ENCODE assay signal across 1 cellular context in genomic region chr1:93221913-93222312, GRCh38.
TF ChIP-seq lines count a peak whose summit lies in the region.

No MANE protein-coding gene starts in this region.

TF ChIP-seq in HepG2, 621 proteins besides CTCF, POLR2A, EP300 and RAD21 (continued from another document and continues in another):
- TF ChIP-seq PREB (CRISPR knock-in tag; IDR thresholded peaks at IDR 0.05) (no peak), BCL6 (CRISPR knock-in tag; IDR thresholded peaks at IDR 0.05) (peak; percentile 65), ZBTB26 (CRISPR knock-in tag; IDR thresholded peaks at IDR 0.05; ENCODE audit: borderline replicate concordance) (no peak), PRPF4 (IDR thresholded peaks at IDR 0.05; ENCODE audit: low read depth, low read length, poor library complexity, severe bottlenecking) (no peak), ZBTB4 (CRISPR knock-in tag; IDR thresholded peaks at IDR 0.05; ENCODE audit: borderline replicate concordance) (no peak), ELK4 (CRISPR knock-in tag; IDR thresholded peaks at IDR 0.05; ENCODE audit: borderline replicate concordance) (no peak), SOX13 (IDR thresholded peaks at IDR 0.05) (no peak), SOX13 (CRISPR knock-in tag; conservative IDR thresholded peaks at IDR 0.05 in 1 of 2, IDR thresholded peaks at IDR 0.05 in 1 of 2) (peak in 1 of 2 experiments; percentile 76; a peak in 2 of 4 replicates), HDAC2 (CRISPR knock-in tag; IDR thresholded peaks at IDR 0.05) (peak; percentile 67; the same call in 1 of the 2 replicates), FOXO4 (CRISPR knock-in tag; conservative IDR thresholded peaks at IDR 0.05) (no peak), ZNF205 (CRISPR knock-in tag; IDR thresholded peaks at IDR 0.05) (peak; percentile 70; the same call in 1 of the 2 replicates), FOXO1 (CRISPR knock-in tag; IDR thresholded peaks at IDR 0.05) (no peak; the same call in 1 of the 2 replicates), NR2F6 (IDR thresholded peaks at IDR 0.05) (no peak), NR2F6 (CRISPR knock-in tag; IDR thresholded peaks at IDR 0.05) (peak; percentile 64; the same call in 1 of the 2 replicates), AHDC1 (CRISPR knock-in tag; IDR thresholded peaks at IDR 0.05; ENCODE audit: borderline replicate concordance) (peak; percentile 71; the same call in 1 of the 2 replicates), ZNF33B (CRISPR knock-in tag; IDR thresholded peaks at IDR 0.05) (no peak), ZNF292 (CRISPR knock-in tag; IDR thresholded peaks at IDR 0.05; ENCODE audit: borderline replicate concordance, low read depth) (no peak), PBX3 (CRISPR knock-in tag; IDR thresholded peaks at IDR 0.05; ENCODE audit: borderline replicate concordance) (no peak), ZNF558 (CRISPR knock-in tag; IDR thresholded peaks at IDR 0.05; ENCODE audit: borderline replicate concordance) (no peak), ARID5B (CRISPR knock-in tag; IDR thresholded peaks at IDR 0.05) (peak; percentile 92), ZNF24 (IDR thresholded peaks at IDR 0.05) (no peak), ZNF567 (CRISPR knock-in tag; IDR thresholded peaks at IDR 0.05; ENCODE audit: borderline replicate concordance) (no peak), CREB3 (CRISPR knock-in tag; IDR thresholded peaks at IDR 0.05) (no peak), PAXIP1 (CRISPR knock-in tag; conservative IDR thresholded peaks at IDR 0.05) (peak; percentile 85)
